ENCODE assay signal across 17 cellular contexts in the genomic region with DNA sequence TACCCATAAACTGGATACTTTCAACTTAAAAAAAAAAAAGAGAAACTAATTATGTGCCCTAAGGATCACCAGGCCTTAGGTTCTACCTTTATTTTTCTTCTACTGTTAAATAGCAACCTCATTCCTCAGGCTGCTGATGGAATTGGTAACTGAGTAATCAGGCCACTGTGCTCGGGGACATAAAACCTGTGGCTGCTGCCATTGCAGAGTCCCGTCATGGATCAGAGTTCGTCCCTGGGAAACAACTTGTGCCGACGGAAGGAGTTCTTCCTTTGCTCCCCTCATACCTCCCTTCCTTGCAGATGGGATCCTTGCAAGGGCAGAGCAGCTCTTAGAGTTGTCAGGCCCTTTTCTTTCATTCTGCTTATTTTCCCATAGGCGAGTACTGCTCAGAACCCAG.
"Had no signal": no experiment of that assay in that cellular context is flagged by ENCODE, and none has a peak within 500 bp of the region (broad histone marks: within the 10 kb centered on the region; RNA-seq: fewer than 3 reads in every experiment).

No MANE protein-coding gene starts in this region.

- ATAC-seq: activated CD8-positive, alpha-beta T cell treated with anti-CD3 and anti-CD28 coated beads for 36 hours; activated T-cell treated with anti-CD3 and anti-CD28 coated beads, Interleukin-2, amount 50 U/mL, for 4 hours; heart left ventricle; natural killer cell treated with Interleukin-12 subunit alpha and Interleukin-12 subunit beta and Interleukin-15 and Interleukin-18, amount 100 ng/mL, for 72 hours; stimulated activated naive CD8-positive, alpha-beta T cell treated with anti-CD3 and anti-CD28 coated beads, Interleukin-15, Interleukin-2, amounts not matched to agents 100 U/mL and 50 U/mL, for 24 hours had no signal

- H3K27me3 ChIP-seq: adrenal gland, cardiac muscle cell, gastrocnemius medialis, heart left ventricle, pancreas, upper lobe of right lung had no signal

- H3K27ac ChIP-seq: heart left ventricle, left ventricle myocardium inferior, upper lobe of right lung had no signal

- DNase-seq: activated CD4-positive, alpha-beta T cell treated with anti-CD3 and anti-CD28 coated beads for 48 hours; activated CD8-positive, alpha-beta T cell treated with anti-CD3 and anti-CD28 coated beads for 36 hours; activated effector memory CD4-positive, alpha-beta T cell treated with anti-CD3 and anti-CD28 coated beads, Interleukin-2, amount 50 U/mL, for 16 hours; activated T-cell treated with anti-CD3 and anti-CD28 coated beads, Interleukin-2, amount 50 U/mL, for 4 hours; adrenal gland; erythroblast; gastrocnemius medialis; heart left ventricle; left ventricle myocardium inferior; pancreas; retina; stimulated activated CD4-positive, alpha-beta T cell treated with anti-CD3 and anti-CD28 coated beads, Interleukin-4, amount 100 ng/mL, for 24 hours; stimulated activated naive CD8-positive, alpha-beta T cell treated with anti-CD3 and anti-CD28 coated beads, Interleukin-15, Interleukin-2, amounts not matched to agents 100 U/mL and 50 U/mL, for 24 hours; T-helper 2 cell; upper lobe of right lung had no signal

- H3K9me3 ChIP-seq: adrenal gland, gastrocnemius medialis, heart left ventricle, left ventricle myocardium inferior, pancreas, upper lobe of right lung had no signal

- H3K4me3 ChIP-seq: adrenal gland, cardiac muscle cell, gastrocnemius medialis, heart left ventricle, left ventricle myocardium inferior, pancreas, upper lobe of right lung had no signal

- H3K36me3 ChIP-seq: adrenal gland, gastrocnemius medialis, left ventricle myocardium inferior, pancreas, upper lobe of right lung had no signal
